16 cellular contexts compared by ENCODE assay signal in the genomic region with DNA sequence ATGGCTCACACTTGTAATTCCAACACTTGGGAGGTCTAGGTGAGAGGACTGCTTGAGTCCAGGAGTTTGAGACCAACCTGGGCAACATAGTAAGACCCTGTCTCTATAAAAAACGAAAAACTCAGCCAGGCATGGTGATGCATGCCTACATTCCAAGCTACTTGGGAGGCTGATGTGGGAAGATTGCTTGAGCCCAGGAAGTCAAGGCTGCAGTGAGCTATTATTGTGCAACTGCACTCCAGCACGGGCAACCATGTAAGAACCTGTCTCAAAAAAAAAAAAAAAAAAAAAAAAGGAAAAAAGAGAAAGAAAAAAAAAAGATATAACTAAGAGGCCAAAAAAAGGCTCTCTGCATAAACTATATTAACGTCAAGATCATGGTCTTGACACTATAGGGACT. TPM values are rescaled to one million over a fixed set of nuclear protein-coding genes. Genes with fewer than 3 reads are reported as not detected.
DNase-seq lines count a peak whose midpoint lies in the region; ATAC-seq, FAIRE-seq and TF ChIP-seq lines count a peak whose summit lies in the region.
"Had no signal": no experiment of that assay in that cellular context is flagged by ENCODE, and none has a peak within 500 bp of the region (broad histone marks: within the 10 kb centered on the region; RNA-seq: fewer than 3 reads in every experiment).

No MANE protein-coding gene starts in this region.

- no peak overlapping the region for H3K27ac Mint-ChIP-seq in activated naive CD4-positive, alpha-beta T cell treated with anti-CD3 and anti-CD28 coated beads, Interleukin-2, amount 10 ng/mL, durations not matched to agents 7 days and 5 days
- H3K27ac Mint-ChIP-seq: CD4-positive, alpha-beta memory T cell; GM23338 had no signal

- H3K4me3 Mint-ChIP-seq in activated T-cell treated with anti-CD3 and anti-CD28 coated beads, Interleukin-2, amount 50 U/mL, for 4 hours: no peak overlapping the region
- H3K4me3 Mint-ChIP-seq in activated naive CD4-positive, alpha-beta T cell treated with anti-CD3 and anti-CD28 coated beads, Interleukin-2, amount 10 ng/mL, durations not matched to agents 7 days and 5 days: no peak overlapping the region
- H3K4me3 Mint-ChIP-seq: CD4-positive, alpha-beta memory T cell; GM23338 had no signal

- H3K27me3 ChIP-seq in adrenal gland: no peaks in the 10 kb centered on the region
- H3K27me3 ChIP-seq in body of pancreas: no peaks in the 10 kb centered on the region
- no peaks in the 10 kb centered on the region for H3K27me3 ChIP-seq in testis
- H3K27me3 ChIP-seq: BE2C had no signal

- TF ChIP-seq POLR2A in adrenal gland (IDR thresholded peaks at IDR 0.05) (no peak), body of pancreas (IDR thresholded peaks at IDR 0.05) (no peak), testis (IDR thresholded peaks at IDR 0.05) (no peak)

- FAIRE-seq in urothelium cell line (lab: Jason Lieb, UNC): no peak
- FAIRE-seq: GM12878, GM18507 had no signal

- intact Hi-C loops in adrenal gland (cut with DNase I): no loop called here
- intact Hi-C loops in body of pancreas (cut with DNase I): no loop called here
- intact Hi-C loops in testis (cut with DNase I; ENCODE audit: low total_unique reads): no loop called here

- H3K36me3 Mint-ChIP-seq in activated T-cell treated with anti-CD3 and anti-CD28 coated beads, Interleukin-2, amount 50 U/mL, for 4 hours (ENCODE audit: insufficient read depth): peaks cover 38% of the 10 kb centered on the region
- H3K36me3 Mint-ChIP-seq in activated naive CD4-positive, alpha-beta T cell treated with anti-CD3 and anti-CD28 coated beads, Interleukin-2, amount 10 ng/mL, durations not matched to agents 7 days and 5 days: peaks cover 22% of the 10 kb centered on the region

- peak in 5 of 7 donors; percentile 12 to 53 (median 46) for DNase-seq in adrenal gland
- no peak for DNase-seq in body of pancreas
- peak; percentile 10 for DNase-seq in fibroblast of pulmonary artery (ENCODE audit: low read depth)
- DNase-seq in testis: no peak
- no peak for DNase-seq in activated T-cell treated with anti-CD3 and anti-CD28 coated beads, Interleukin-2, amount 50 U/mL, for 4 hours
- no peak for DNase-seq in activated naive CD4-positive, alpha-beta T cell treated with anti-CD3 and anti-CD28 coated beads, Interleukin-2, amount 10 ng/mL, durations not matched to agents 7 days and 5 days
- no peak for DNase-seq in urothelium cell line (ENCODE audit: low spot score)
- DNase-seq: BE2C; CD4-positive, alpha-beta memory T cell; DMS79; H7 had no signal

- peaks cover 0 to 7% of the 10 kb centered on the region in 2 donors for H3K4me1 ChIP-seq in adrenal gland (replicated peaks in 1 of 2)
- H3K4me1 ChIP-seq in body of pancreas: peaks cover 34% of the 10 kb centered on the region
- peaks cover 19% of the 10 kb centered on the region for H3K4me1 ChIP-seq in testis
- H3K4me1 ChIP-seq: BE2C had no signal

- no peaks in the 10 kb centered on the region for H3K36me3 ChIP-seq in adrenal gland (replicated peaks in 1 of 2)
- H3K36me3 ChIP-seq in body of pancreas (replicated peaks in 1 of 2; ENCODE audit: insufficient read depth in 1 of 2, low read depth in 2 of 2): peaks cover 0 to 3% of the 10 kb centered on the region in 2 donors
- no peaks in the 10 kb centered on the region for H3K36me3 ChIP-seq in testis (ENCODE audit: low read depth, missing control alignments)
- H3K36me3 ChIP-seq: BE2C had no signal

- CTCF ChIA-PET in activated naive CD4-positive, alpha-beta T cell treated with anti-CD3 and anti-CD28 coated beads, Interleukin-2, amount 10 ng/mL, durations not matched to agents 7 days and 5 days (lab: Charles Lee): no interaction called here

- no peaks in the 10 kb centered on the region for H3K9me3 Mint-ChIP-seq in activated T-cell treated with anti-CD3 and anti-CD28 coated beads, Interleukin-2, amount 50 U/mL, for 4 hours
- H3K9me3 Mint-ChIP-seq in activated naive CD4-positive, alpha-beta T cell treated with anti-CD3 and anti-CD28 coated beads, Interleukin-2, amount 10 ng/mL, durations not matched to agents 7 days and 5 days: no peaks in the 10 kb centered on the region
- H3K9me3 Mint-ChIP-seq: GM23338 had no signal

- H3K9me3 ChIP-seq in adrenal gland (replicated peaks in 1 of 3): peaks cover 0 to 5% (median 0%) of the 10 kb centered on the region in 3 donors
- H3K9me3 ChIP-seq in body of pancreas: no peaks in the 10 kb centered on the region
- H3K9me3 ChIP-seq in testis: no peaks in the 10 kb centered on the region
- H3K9me3 ChIP-seq: BE2C had no signal

- no peaks in the 10 kb centered on the region for H3K4me1 Mint-ChIP-seq in activated T-cell treated with anti-CD3 and anti-CD28 coated beads, Interleukin-2, amount 50 U/mL, for 4 hours (ENCODE audit: low read depth)
- H3K4me1 Mint-ChIP-seq in activated naive CD4-positive, alpha-beta T cell treated with anti-CD3 and anti-CD28 coated beads, Interleukin-2, amount 10 ng/mL, durations not matched to agents 7 days and 5 days: no peaks in the 10 kb centered on the region
- H3K4me1 Mint-ChIP-seq: GM23338 had no signal

- 71 to 92% (median 81%) methylated on average over 3 of the region's 3 CpGs for WGBS in adrenal gland, 4 donors
- WGBS in body of pancreas, 2 donors: 80 to 82% methylated on average over 3 of the region's 3 CpGs
- 79 to 81% methylated on average over 3 of the region's 3 CpGs for WGBS in testis, 2 donors

- H3K27me3 Mint-ChIP-seq in activated T-cell treated with anti-CD3 and anti-CD28 coated beads, Interleukin-2, amount 50 U/mL, for 4 hours (ENCODE audit: low read depth): no peaks in the 10 kb centered on the region
- no peaks in the 10 kb centered on the region for H3K27me3 Mint-ChIP-seq in activated naive CD4-positive, alpha-beta T cell treated with anti-CD3 and anti-CD28 coated beads, Interleukin-2, amount 10 ng/mL, durations not matched to agents 7 days and 5 days
- H3K27me3 Mint-ChIP-seq: CD4-positive, alpha-beta memory T cell had no signal

- H3K27ac ChIP-seq in adrenal gland: no peak overlapping the region
- peak overlapping the region in 1 of 4 donors; percentile 45 for H3K27ac ChIP-seq in body of pancreas
- peak overlapping the region; percentile 10 to 46 for H3K27ac ChIP-seq in testis
- H3K27ac ChIP-seq: C4-2B had no signal

- ATAC-seq in body of pancreas (peak; percentile 15), GM21529 (IDR thresholded peaks at IDR 0.05; ENCODE audit: unreplicated experiment) (no peak)
- no peak for ATAC-seq in activated T-cell treated with anti-CD3 and anti-CD28 coated beads, Interleukin-2, amount 50 U/mL, for 4 hours
- ATAC-seq: GM12878, GM23338 had no signal

- no peak for TF ChIP-seq CTCF in adrenal gland (IDR thresholded peaks at IDR 0.05)
- TF ChIP-seq CTCF in body of pancreas (IDR thresholded peaks at IDR 0.05): no peak
- no peak for TF ChIP-seq CTCF in fibroblast of pulmonary artery (IDR thresholded peaks at IDR 0.05; ENCODE audit: low read length, missing control alignments)
- no peak for TF ChIP-seq CTCF in testis (IDR thresholded peaks at IDR 0.05)

- H3K4me3 ChIP-seq in adrenal gland (no peak overlapping the region), body of pancreas (no peak overlapping the region), fibroblast of pulmonary artery (replicated peaks; ENCODE audit: low read depth, low read length) (no peak overlapping the region), testis (no peak overlapping the region)
- H3K4me3 ChIP-seq: GM12878, GM23338 had no signal

RNA-seq across cellular contexts. Expression of gene GIN1, which starts 27.3 kb away (rescaled TPM):
- total RNA-seq in adrenal gland (10 to 100 TPM in 3 of 8 donors, 1 to 10 TPM in 5; 3.2 to 15.9 (median 9.2) TPM), body of pancreas (1 to 10 TPM; 1.6 to 5.2 TPM), testis (10 to 100 TPM; 12.5 to 16.8 TPM)
- polyA plus RNA-seq in adrenal gland (10 to 100 TPM in 1 of 3 donors, 1 to 10 TPM in 2; 3.8 to 16.1 (median 6.4) TPM), testis (ENCODE audit: insufficient read depth, low read depth, low replicate concordance) (6.7 TPM)
- total RNA-seq in activated T-cell treated with anti-CD3 and anti-CD28 coated beads, Interleukin-2, amount 50 U/mL, for 4 hours: 1 to 10 TPM; 5.8 to 7.8 (median 6.1) TPM

RNA-seq across cellular contexts. Expression of gene PPIP5K2, which starts 27.4 kb away (rescaled TPM):
- 10 to 100 TPM; 16.1 to 66.2 (median 45.9) TPM for total RNA-seq in adrenal gland
- polyA plus RNA-seq in adrenal gland: 10 to 100 TPM; 19.8 to 66.2 (median 20.8) TPM
- 10 to 100 TPM; 23.1 to 29.6 TPM for total RNA-seq in body of pancreas
- 10 to 100 TPM; 30.4 to 42.8 TPM for total RNA-seq in testis
- 23.7 TPM for polyA plus RNA-seq in testis (ENCODE audit: insufficient read depth, low read depth, low replicate concordance)
- total RNA-seq in activated T-cell treated with anti-CD3 and anti-CD28 coated beads, Interleukin-2, amount 50 U/mL, for 4 hours: 10 to 100 TPM; 40.2 to 56.9 (median 53.9) TPM

Comparison
In these comparisons a context has a peak if more than half of its experiments do, and no peak if none do; other contexts are left out.
1. DNase-seq: peak in adrenal gland (5 of 7) and fibroblast of pulmonary artery (single experiment); none in body of pancreas (0 of 4), testis (single experiment), activated T-cell treated with anti-CD3 and anti-CD28 coated beads, Interleukin-2, amount 50 U/mL, for 4 hours (single experiment), activated naive CD4-positive, alpha-beta T cell treated with anti-CD3 and anti-CD28 coated beads, Interleukin-2, amount 10 ng/mL, durations not matched to agents 7 days and 5 days (single experiment) and urothelium cell line (single experiment).
2. H3K27ac ChIP-seq: peak in testis (2 of 2); none in adrenal gland (0 of 5).